Comparison of ENCODE assay signal across 8 cellular contexts in genomic region chr7:134593530-134594392, GRCh38. TPM values are rescaled to one million over a fixed set of nuclear protein-coding genes. Genes with fewer than 3 reads are reported as not detected.
DNase-seq lines count a peak whose midpoint lies in the region; ATAC-seq and TF ChIP-seq lines count a peak whose summit lies in the region.

No MANE protein-coding gene starts in this region.

- H3K79me1 ChIP-seq in neuronal stem cell (ENCODE audit: low read depth, low read length) = no peaks in the 10 kb centered on the region

- no peaks in the 10 kb centered on the region for H3K4me1 Mint-ChIP-seq in glutamatergic neuron (ENCODE audit: low read depth, unreplicated experiment)

- H2BK12ac ChIP-seq in neuronal stem cell (ENCODE audit: low read length) = no peak overlapping the region

- WGBS in neuronal stem cell (ENCODE audit: extremely low coverage in 2 of 2, insufficient read length in 2 of 2, insufficient replicate concordance in 1 of 2), 2 donors = 100% methylated on average over 1 of the region's 8 CpGs; no CpG with 5 or more reads in 1 of the 2 donors

- no peak overlapping the region for H4K91ac ChIP-seq in neuronal stem cell (ENCODE audit: low read depth, low read length, poor library complexity)

- no peak overlapping the region for H2BK15ac ChIP-seq in neuronal stem cell (ENCODE audit: low read length)

- peak overlapping the region; percentile 37 for H2AFZ ChIP-seq in neuronal stem cell (ENCODE audit: low read length)

- H3K4me1 ChIP-seq in RWPE2 (ENCODE audit: insufficient read depth, poor library complexity, severe bottlenecking) (peaks cover 7% of the 10 kb centered on the region), neuronal stem cell (ENCODE audit: control insufficient read depth in 2 of 2, insufficient read depth in 1 of 2, low read depth in 1 of 2, low read length in 2 of 2) (no peaks in the 10 kb centered on the region)

- DNase-seq in AG09309 (ENCODE audit: low read depth) (peak; percentile 86), RWPE2 (ENCODE audit: low spot score) (no peak), fibroblast of mammary gland (ENCODE audit: low read depth) (peak; percentile 87), neuronal stem cell (ENCODE audit: low spot score) (no peak), glutamatergic neuron (no peak), 8988T (no peak), germinal center (ENCODE audit: low spot score) (no peak), mesenteric fat pad (ENCODE audit: low spot score) (no peak)

- H3K27me3 ChIP-seq in RWPE2 (ENCODE audit: insufficient read depth, poor library complexity, severe bottlenecking) (no peaks in the 10 kb centered on the region), neuronal stem cell (ENCODE audit: control insufficient read depth in 3 of 3, insufficient read depth in 3 of 3, low read depth in 1 of 3, low read length in 3 of 3) (no peaks in the 10 kb centered on the region)

- H3K4me3 ChIP-seq in AG09309 (ENCODE audit: control insufficient read depth, low read depth, low read length) (no peak overlapping the region), RWPE2 (ENCODE audit: severe bottlenecking) (no peak overlapping the region), fibroblast of mammary gland (ENCODE audit: control insufficient read depth, low read depth, low read length) (no peak overlapping the region), neuronal stem cell (ENCODE audit: low read length in 2 of 2) (no peak overlapping the region)

- peaks cover 7% of the 10 kb centered on the region for H3K9me3 Mint-ChIP-seq in glutamatergic neuron (ENCODE audit: unreplicated experiment)

- H2BK5ac ChIP-seq in neuronal stem cell (ENCODE audit: low read length) = no peak overlapping the region

- H3K36me3 Mint-ChIP-seq in glutamatergic neuron (ENCODE audit: unreplicated experiment) = peaks cover 10% of the 10 kb centered on the region

- no peak overlapping the region for H3K18ac ChIP-seq in neuronal stem cell (ENCODE audit: low read length)

- no peak overlapping the region for H3K4me3 Mint-ChIP-seq in glutamatergic neuron (ENCODE audit: unreplicated experiment)

- peaks cover 2% of the 10 kb centered on the region for H3K27me3 Mint-ChIP-seq in glutamatergic neuron (ENCODE audit: unreplicated experiment)

- H3K36me3 ChIP-seq in RWPE2 (ENCODE audit: low read depth) = no peaks in the 10 kb centered on the region
- H3K36me3 ChIP-seq in neuronal stem cell (replicated peaks in 1 of 2; ENCODE audit: control insufficient read depth in 2 of 2, insufficient read depth in 2 of 2, low read length in 2 of 2) = no peaks in the 10 kb centered on the region

- H3K27ac ChIP-seq in RWPE2 (ENCODE audit: poor library complexity, severe bottlenecking) (peak overlapping the region; percentile 10), neuronal stem cell (replicated peaks; ENCODE audit: low read length) (no peak overlapping the region)

- H3K4ac ChIP-seq in neuronal stem cell (ENCODE audit: low read length) = no peak overlapping the region

- no peak overlapping the region for H3K9ac ChIP-seq in neuronal stem cell (ENCODE audit: low read depth, low read length, poor library complexity)

- H2AK5ac ChIP-seq in neuronal stem cell (ENCODE audit: low read depth, low read length) = no peak overlapping the region

- H3K9me3 ChIP-seq in RWPE2 (ENCODE audit: severe bottlenecking) (no peaks in the 10 kb centered on the region), neuronal stem cell (replicated peaks in 1 of 2; ENCODE audit: control insufficient read depth in 2 of 2, insufficient read depth in 1 of 2, low read depth in 1 of 2, low read length in 2 of 2) (peaks cover 1 to 10% of the 10 kb centered on the region in 2 donors)

- no peak overlapping the region for H4K8ac ChIP-seq in neuronal stem cell (ENCODE audit: low read depth, low read length)

- H3K23ac ChIP-seq in neuronal stem cell (ENCODE audit: low read depth, low read length, poor library complexity) = no peak overlapping the region

- no peak for ATAC-seq in RWPE2 (ENCODE audit: low read depth)

- no peak overlapping the region for H3K4me2 ChIP-seq in neuronal stem cell (ENCODE audit: insufficient read depth, low read length, poor library complexity, severe bottlenecking)

- no peak overlapping the region for H3K14ac ChIP-seq in neuronal stem cell (ENCODE audit: low read length)

- no peak for TF ChIP-seq CTCF in AG09309 (IDR thresholded peaks at IDR 0.05; ENCODE audit: control insufficient read depth, insufficient read depth, low read depth, low read length, missing control alignments)
- TF ChIP-seq CTCF in RWPE2 (IDR thresholded peaks at IDR 0.05; ENCODE audit: poor library complexity, severe bottlenecking) = no peak
- TF ChIP-seq CTCF in fibroblast of mammary gland (conservative IDR thresholded peaks at IDR 0.05; ENCODE audit: control insufficient read depth, insufficient read depth, low read depth, low read length) = no peak
- no peak for TF ChIP-seq CTCF in glutamatergic neuron (IDR thresholded peaks at IDR 0.05; ENCODE audit: partially characterized antibody, unreplicated experiment)

- H3K27ac Mint-ChIP-seq in glutamatergic neuron (ENCODE audit: unreplicated experiment) = no peak overlapping the region

- no peak overlapping the region for H2BK120ac ChIP-seq in neuronal stem cell (ENCODE audit: low read depth, low read length)

RNA-seq across cellular contexts. Expression of gene AKR1B15, which starts 44.9 kb away (rescaled TPM):
- not detected for polyA plus RNA-seq in neuronal stem cell (2013, experiment 1 of 2)
- not detected for polyA plus RNA-seq in neuronal stem cell (2013, experiment 2 of 2)
- total RNA-seq in glutamatergic neuron (ENCODE audit: unreplicated experiment) (not detected), mesenteric fat pad (2.3 TPM)

RNA-seq across cellular contexts. Expression of gene BPGM, which starts 52.9 kb away (rescaled TPM):
- polyA plus RNA-seq in neuronal stem cell (2013, experiment 1 of 2) = 22.7 TPM
- 21.8 TPM for polyA plus RNA-seq in neuronal stem cell (2013, experiment 2 of 2)
- total RNA-seq in glutamatergic neuron (ENCODE audit: unreplicated experiment) = 24.2 TPM
- total RNA-seq in mesenteric fat pad = 12.4 TPM

Comparison
In these comparisons a context has a peak if more than half of its experiments do, and no peak if none do; other contexts are left out.
1. DNase-seq: peak in AG09309 (single experiment) and fibroblast of mammary gland (single experiment); none in RWPE2 (single experiment), neuronal stem cell (single experiment), glutamatergic neuron (single experiment), 8988T (single experiment), germinal center (single experiment) and mesenteric fat pad (single experiment).